Comparison of ENCODE assay signal across 33 cellular contexts in genomic region chr5:152202321-152202720, GRCh38.
"Had no signal": no experiment of that assay in that cellular context is flagged by ENCODE, and none has a peak within 500 bp of the region (broad histone marks: within the 10 kb centered on the region; RNA-seq: fewer than 3 reads in every experiment).

No MANE protein-coding gene starts in this region.

- H3K9me3 ChIP-seq: adrenal gland, ascending aorta, body of pancreas, breast epithelium had no signal

- H3K4me3 ChIP-seq: adrenal gland, ascending aorta, body of pancreas, breast epithelium, cardiac muscle cell had no signal

- H3K36me3 ChIP-seq: adrenal gland, ascending aorta, brain microvascular endothelial cell, breast epithelium, cardiac muscle cell had no signal

- H3K27ac ChIP-seq: adrenal gland, ascending aorta, body of pancreas, brain microvascular endothelial cell, breast epithelium, cardiac muscle cell had no signal

- H3K4me1 ChIP-seq: adrenal gland, ascending aorta, body of pancreas, breast epithelium had no signal

- ATAC-seq: activated naive CD4-positive, alpha-beta T cell treated with anti-CD3 and anti-CD28 coated beads, Interleukin-2, amount 50 U/mL, for 72 hours; activated naive CD8-positive, alpha-beta T cell treated with anti-CD3 and anti-CD28 coated beads, Interleukin-2, amount 50 U/mL, for 24 hours; activated T-cell treated with anti-CD3 and anti-CD28 coated beads, Interleukin-2, amount 50 U/mL, for 4 hours; activated T-cell treated with anti-CD3 and anti-CD28 coated beads, Interleukin-2, amount 50 U/mL, for 72 hours; activated T-helper 17 cell treated with anti-CD3 and anti-CD28 coated beads, Interleukin-2, amount 50 U/mL, for 72 hours; body of pancreas had no signal

- FAIRE-seq: astrocyte, bronchial epithelial cell had no signal

- DNase-seq: activated effector memory CD4-positive, alpha-beta T cell treated with anti-CD3 and anti-CD28 coated beads, Interleukin-2, amount 50 U/mL, for 16 hours; activated effector memory CD4-positive, alpha-beta T cell treated with Interleukin-2 at 50 U/mL for 16 hours; activated gamma-delta T cell; activated gamma-delta T cell treated with Interleukin-2 at 50 U/mL for 16 hours; activated naive CD4-positive, alpha-beta T cell; activated naive CD4-positive, alpha-beta T cell treated with anti-CD3 and anti-CD28 coated beads for 36 hours; activated naive CD4-positive, alpha-beta T cell treated with anti-CD3 and anti-CD28 coated beads, Interleukin-2, amount 10 ng/mL, durations not matched to agents 7 days and 5 days; activated naive CD4-positive, alpha-beta T cell treated with anti-CD3 and anti-CD28 coated beads, Interleukin-2, amount 50 U/mL, for 16 hours; activated naive CD4-positive, alpha-beta T cell treated with Interleukin-2 at 50 U/mL for 16 hours; activated naive CD8-positive, alpha-beta T cell treated with anti-CD3 and anti-CD28 coated beads for 36 hours; activated naive CD8-positive, alpha-beta T cell treated with anti-CD3 and anti-CD28 coated beads, Interleukin-2, amount 10 ng/mL, durations not matched to agents 7 days and 5 days; activated naive CD8-positive, alpha-beta T cell treated with anti-CD3 and anti-CD28 coated beads, Interleukin-2, amount 50 U/mL, for 24 hours; activated T-cell treated with anti-CD3 and anti-CD28 coated beads, Interleukin-2, amount 50 U/mL, for 24 hours; activated T-cell treated with anti-CD3 and anti-CD28 coated beads, Interleukin-2, amount 50 U/mL, for 4 hours; activated T-cell treated with anti-CD3 and anti-CD28 coated beads, Interleukin-2, amount 50 U/mL, for 48 hours; activated T-cell treated with anti-CD3 and anti-CD28 coated beads, Interleukin-2, amount 50 U/mL, for 72 hours; adrenal gland; amniotic stem cell; amygdala; anterior cingulate cortex; aorta; body of pancreas; brain microvascular endothelial cell; caudate nucleus; central memory CD4-positive, alpha-beta T cell; cerebellar nuclear complex had no signal

- H3K27me3 ChIP-seq: adrenal gland, ascending aorta, body of pancreas, brain microvascular endothelial cell, breast epithelium, cardiac muscle cell had no signal
